34 cellular contexts compared by ENCODE assay signal in genomic region chr16:86067516-86067915, GRCh38.
"Had no signal": no experiment of that assay in that cellular context is flagged by ENCODE, and none has a peak within 500 bp of the region (broad histone marks: within the 10 kb centered on the region; RNA-seq: fewer than 3 reads in every experiment).

No MANE protein-coding gene starts in this region.

- H3K36me3 ChIP-seq: ascending aorta, cardiac muscle cell, MG63, SJCRH30 had no signal

- H3K4me3 Mint-ChIP-seq: activated CD4-positive, alpha-beta T cell treated with anti-CD3 and anti-CD28 coated beads for 36 hours; activated CD4-positive, alpha-beta T cell treated with anti-CD3 and anti-CD28 coated beads, Interleukin-2, amount 10 ng/mL, durations not matched to agents 7 days and 5 days; activated CD8-positive, alpha-beta T cell treated with anti-CD3 and anti-CD28 coated beads, Interleukin-2, amount 10 ng/mL, durations not matched to agents 7 days and 5 days; activated naive CD4-positive, alpha-beta T cell treated with anti-CD3 and anti-CD28 coated beads, Interleukin-2, amount 50 U/mL, for 24 hours; activated naive CD8-positive, alpha-beta T cell treated with anti-CD3 and anti-CD28 coated beads, Interleukin-2, amount 10 ng/mL, durations not matched to agents 7 days and 5 days; activated T-cell treated with anti-CD3 and anti-CD28 coated beads, Interleukin-2, amount 50 U/mL, for 24 hours; T-helper 1 cell treated with Interleukin-12 subunit alpha and Interleukin-12 subunit beta and Interleukin-4 antibody, amounts not matched to agents 30 μg/mL and 1 μg/mL, for 36 hours; T-helper 2 cell treated with Interferon-gamma antibody and Interleukin-4, amounts not matched to agents 5 μg/mL and 100 μg/mL, for 36 hours; WTC11 had no signal

- H3K9me3 Mint-ChIP-seq: activated CD4-positive, alpha-beta T cell treated with anti-CD3 and anti-CD28 coated beads, Interleukin-2, amount 10 ng/mL, durations not matched to agents 7 days and 5 days; activated naive CD4-positive, alpha-beta T cell treated with anti-CD3 and anti-CD28 coated beads, Interleukin-2, amount 50 U/mL, for 24 hours; activated naive CD8-positive, alpha-beta T cell treated with anti-CD3 and anti-CD28 coated beads, Interleukin-2, amount 10 ng/mL, durations not matched to agents 7 days and 5 days; activated T-cell treated with anti-CD3 and anti-CD28 coated beads, Interleukin-2, amount 50 U/mL, for 24 hours; activated T-helper 2 cell treated with anti-CD3 and anti-CD28 coated beads, Interferon-gamma antibody, Interleukin-2, Interleukin-4, amounts not matched to agents 10 μg/mL and 5 μg/mL and 100 μg/mL, durations not matched to agents 14 hours and 24 hours and 36 hours; T-helper 1 cell treated with Interleukin-12 subunit alpha and Interleukin-12 subunit beta and Interleukin-4 antibody, amounts not matched to agents 30 μg/mL and 1 μg/mL, for 36 hours; T-helper 2 cell treated with Interferon-gamma antibody and Interleukin-4, amounts not matched to agents 5 μg/mL and 100 μg/mL, for 36 hours had no signal

- H3K9me3 ChIP-seq: ascending aorta, MG63, SJCRH30 had no signal

- DNase-seq: activated CD4-positive, alpha-beta T cell treated with anti-CD3 and anti-CD28 coated beads for 36 hours; activated CD4-positive, alpha-beta T cell treated with anti-CD3 and anti-CD28 coated beads, Interleukin-2, amount 10 ng/mL, durations not matched to agents 7 days and 5 days; activated CD4-positive, alpha-beta T cell treated with anti-CD3 and anti-CD28 coated beads, Interleukin-2, amount 50 U/mL, for 48 hours; activated CD8-positive, alpha-beta T cell treated with anti-CD3 and anti-CD28 coated beads, Interleukin-2, amount 10 ng/mL, durations not matched to agents 7 days and 5 days; activated gamma-delta T cell; activated naive CD4-positive, alpha-beta T cell treated with Interleukin-2 at 50 U/mL for 16 hours; activated naive CD8-positive, alpha-beta T cell treated with anti-CD3 and anti-CD28 coated beads, Interleukin-2, amount 10 ng/mL, durations not matched to agents 7 days and 5 days; activated T-cell treated with anti-CD3 and anti-CD28 coated beads, Interleukin-2, amount 50 U/mL, for 24 hours; amygdala; Kasumi-1; KG1; MG63; NCI-H1048; NCI-H1105 treated with DMSO at 0.1 percent for 48 hours; NCI-H1436; NCI-H1694; NCI-H1930; NCI-H2081 treated with DMSO at 0.1 percent for 48 hours; NCI-H226; NCI-H446 treated with DMSO at 0.1 percent for 48 hours; NCI-H524; NCI-H69; SHP77; SJCRH30 had no signal

- H3K27ac Mint-ChIP-seq: activated CD4-positive, alpha-beta T cell treated with anti-CD3 and anti-CD28 coated beads for 36 hours; activated CD4-positive, alpha-beta T cell treated with anti-CD3 and anti-CD28 coated beads, Interleukin-2, amount 10 ng/mL, durations not matched to agents 7 days and 5 days; activated CD8-positive, alpha-beta T cell treated with anti-CD3 and anti-CD28 coated beads, Interleukin-2, amount 10 ng/mL, durations not matched to agents 7 days and 5 days; activated naive CD4-positive, alpha-beta T cell treated with anti-CD3 and anti-CD28 coated beads, Interleukin-2, amount 50 U/mL, for 24 hours; activated naive CD8-positive, alpha-beta T cell treated with anti-CD3 and anti-CD28 coated beads, Interleukin-2, amount 10 ng/mL, durations not matched to agents 7 days and 5 days; activated T-cell treated with anti-CD3 and anti-CD28 coated beads, Interleukin-2, amount 50 U/mL, for 24 hours; activated T-helper 2 cell treated with anti-CD3 and anti-CD28 coated beads, Interferon-gamma antibody, Interleukin-2, Interleukin-4, amounts not matched to agents 10 μg/mL and 5 μg/mL and 100 μg/mL, durations not matched to agents 14 hours and 24 hours and 36 hours; T-helper 1 cell treated with Interleukin-12 subunit alpha and Interleukin-12 subunit beta and Interleukin-4 antibody, amounts not matched to agents 30 μg/mL and 1 μg/mL, for 36 hours; T-helper 2 cell treated with Interferon-gamma antibody and Interleukin-4, amounts not matched to agents 5 μg/mL and 100 μg/mL, for 36 hours; WTC11 had no signal

- H3K4me3 ChIP-seq: ascending aorta, cardiac muscle cell, MG63, SJCRH30, SK-N-MC had no signal

- H3K4me1 ChIP-seq: ascending aorta had no signal

- ATAC-seq: activated CD4-positive, alpha-beta T cell treated with anti-CD3 and anti-CD28 coated beads for 36 hours; activated CD4-positive, CD25-positive, alpha-beta regulatory T cell treated with anti-CD3 and anti-CD28 coated beads, Interleukin-2, amount 50 U/mL, for 24 hours; activated CD8-positive, alpha-beta T cell treated with anti-CD3 and anti-CD28 coated beads, Interleukin-2, amount 10 ng/mL, durations not matched to agents 7 days and 5 days; Panc1; WTC11 had no signal

- H3K4me1 Mint-ChIP-seq: activated CD4-positive, alpha-beta T cell treated with anti-CD3 and anti-CD28 coated beads for 36 hours; activated CD4-positive, alpha-beta T cell treated with anti-CD3 and anti-CD28 coated beads, Interleukin-2, amount 10 ng/mL, durations not matched to agents 7 days and 5 days; activated naive CD4-positive, alpha-beta T cell treated with anti-CD3 and anti-CD28 coated beads, Interleukin-2, amount 50 U/mL, for 24 hours; activated naive CD8-positive, alpha-beta T cell treated with anti-CD3 and anti-CD28 coated beads, Interleukin-2, amount 10 ng/mL, durations not matched to agents 7 days and 5 days; WTC11 had no signal

- H3K36me3 Mint-ChIP-seq: activated naive CD4-positive, alpha-beta T cell treated with anti-CD3 and anti-CD28 coated beads, Interleukin-2, amount 50 U/mL, for 24 hours; activated naive CD8-positive, alpha-beta T cell treated with anti-CD3 and anti-CD28 coated beads, Interleukin-2, amount 10 ng/mL, durations not matched to agents 7 days and 5 days; WTC11 had no signal

- H3K27ac ChIP-seq: ascending aorta, cardiac muscle cell, SJCRH30, SK-N-MC had no signal

- H3K27me3 ChIP-seq: ascending aorta, cardiac muscle cell, MG63, SJCRH30 had no signal
